Comparison of ENCODE assay signal across 10 cellular contexts in genomic region chr21:31282095-31282709, GRCh38.
DNase-seq lines count a peak whose midpoint lies in the region; ATAC-seq, FAIRE-seq and TF ChIP-seq lines count a peak whose summit lies in the region.
"Had no signal": no experiment of that assay in that cellular context is flagged by ENCODE, and none has a peak within 500 bp of the region (broad histone marks: within the 10 kb centered on the region; RNA-seq: fewer than 3 reads in every experiment).

No MANE protein-coding gene starts in this region.

- WGBS in liver, result 75% methylated on average over 9 of the region's 9 CpGs
- 42% methylated on average over 9 of the region's 9 CpGs for WGBS in HepG2 (ENCODE audit: low lambda C conversion rate)

- no peak for TF ChIP-seq CTCF in liver (IDR thresholded peaks at IDR 0.05; ENCODE audit: low read depth, low read length, missing input control)
- TF ChIP-seq CTCF in HepG2 (CRISPR knock-in tag; IDR thresholded peaks at IDR 0.05), result no peak
- TF ChIP-seq CTCF in astrocyte of the cerebellum (IDR thresholded peaks at IDR 0.05; ENCODE audit: low read depth, low read length, missing control alignments), result no peak
- no peak for TF ChIP-seq CTCF in keratinocyte (optimal IDR thresholded peaks at IDR 0.05 in 1 of 3, IDR thresholded peaks at IDR 0.05 in 1 of 3, conservative IDR thresholded peaks at IDR 0.05 in 1 of 3; ENCODE audit: extremely low read depth in 1 of 3, insufficient read depth in 2 of 3, low read length in 3 of 3)

- ATAC-seq in HepG2, result no peak
- ATAC-seq: WTC11 had no signal

- H3K4me1 ChIP-seq in liver (ENCODE audit: control insufficient read depth in 4 of 4, insufficient read depth in 4 of 4, low read length in 3 of 4), result no peaks in the 10 kb centered on the region
- no peaks in the 10 kb centered on the region for H3K4me1 ChIP-seq in HepG2 (ENCODE audit: insufficient read depth, low read length)
- H3K4me1 ChIP-seq in keratinocyte (ENCODE audit: control insufficient read depth, extremely low read depth, insufficient read depth, low read length), result peaks cover 21% of the 10 kb centered on the region

- TF ChIP-seq RAD21 in liver (IDR thresholded peaks at IDR 0.05) (no peak), HepG2 (CRISPR knock-in tag; IDR thresholded peaks at IDR 0.05) (no peak)

- POLR2A ChIA-PET in HepG2 (lab: Yijun Ruan, JAX), result no interaction called here

- H3K27me3 ChIP-seq in liver (ENCODE audit: control insufficient read depth in 4 of 4, insufficient read depth in 4 of 4, low read length in 3 of 4) (no peaks in the 10 kb centered on the region), HepG2 (ENCODE audit: control insufficient read depth in 1 of 2, insufficient read depth in 2 of 2, low read length in 2 of 2) (no peaks in the 10 kb centered on the region), keratinocyte (ENCODE audit: control insufficient read depth, extremely low read depth, insufficient read depth, low read length) (no peaks in the 10 kb centered on the region)

- H2AFZ ChIP-seq in HepG2 (ENCODE audit: low read length) (no peak overlapping the region), keratinocyte (ENCODE audit: control insufficient read depth, low read length) (no peak overlapping the region)

- H3K27ac ChIP-seq in liver (ENCODE audit: low read depth in 1 of 2, low read length in 2 of 2) (no peak overlapping the region), HepG2 (ENCODE audit: extremely low read length, insufficient read depth, low read length) (no peak overlapping the region), keratinocyte (ENCODE audit: control insufficient read depth, insufficient read depth, low read length) (no peak overlapping the region)

- in situ Hi-C loops in HepG2 (cut with HindIII; ENCODE audit: extremely low pct_ligation_motif_present, low pct_unique_long_range_greater_than_20kb), result no loop called here
- in situ Hi-C loops in astrocyte of the cerebellum (cut with HindIII; ENCODE audit: low sequenced_read_pairs), result no loop called here

- dilution Hi-C loops in keratinocyte (cut with MboI; ENCODE audit: extremely low pct_ligation_motif_present, low sequenced_read_pairs), result no loop called here

- H3K79me2 ChIP-seq in HepG2 (ENCODE audit: insufficient read depth, low read length) (no peaks in the 10 kb centered on the region), keratinocyte (ENCODE audit: control insufficient read depth, insufficient read depth, low read length) (no peaks in the 10 kb centered on the region)

- CTCF ChIA-PET in HepG2 (lab: Yijun Ruan, JAX; ENCODE audit: low intra/inter-chr PET ratio, low total read pairs), result no interaction called here

- FAIRE-seq in HepG2 (lab: Jason Lieb, UNC), result no peak
- FAIRE-seq in keratinocyte (lab: Jason Lieb, UNC), result peak; percentile 49
- FAIRE-seq in GM19239 (lab: Jason Lieb, UNC), result no peak

- H3K36me3 ChIP-seq in liver (ENCODE audit: control insufficient read depth in 4 of 4, insufficient read depth in 3 of 4, low read depth in 1 of 4, low read length in 3 of 4) (no peaks in the 10 kb centered on the region), HepG2 (replicated peaks in 1 of 2; ENCODE audit: control insufficient read depth in 1 of 2, insufficient read depth in 2 of 2, low read length in 2 of 2) (no peaks in the 10 kb centered on the region), keratinocyte (ENCODE audit: control insufficient read depth in 2 of 2, extremely low read depth in 1 of 2, insufficient read depth in 2 of 2, low read length in 2 of 2) (no peaks in the 10 kb centered on the region)

- no peak for TF ChIP-seq POLR2A in HepG2 (IDR thresholded peaks at IDR 0.05; ENCODE audit: insufficient read depth in 1 of 2, low read depth in 2 of 2, low read length in 2 of 2)

- BruUV-seq in HepG2 (replicated peaks; lab: Mats Ljungman, UMichigan), result no TSS peak

- no peaks in the 10 kb centered on the region for H3K27me3 Mint-ChIP-seq in activated T-helper 2 cell treated with anti-CD3 and anti-CD28 coated beads, Interferon-gamma antibody, Interleukin-2, Interleukin-4, amounts not matched to agents 10 μg/mL and 5 μg/mL and 100 μg/mL, durations not matched to agents 14 hours and 24 hours and 36 hours (ENCODE audit: low read depth)

- H3K27ac Mint-ChIP-seq in activated T-helper 2 cell treated with anti-CD3 and anti-CD28 coated beads, Interferon-gamma antibody, Interleukin-2, Interleukin-4, amounts not matched to agents 10 μg/mL and 5 μg/mL and 100 μg/mL, durations not matched to agents 14 hours and 24 hours and 36 hours, result no peak overlapping the region
- H3K27ac Mint-ChIP-seq: WTC11 had no signal

- H3K36me3 Mint-ChIP-seq in activated T-helper 2 cell treated with anti-CD3 and anti-CD28 coated beads, Interferon-gamma antibody, Interleukin-2, Interleukin-4, amounts not matched to agents 10 μg/mL and 5 μg/mL and 100 μg/mL, durations not matched to agents 14 hours and 24 hours and 36 hours (ENCODE audit: low read depth), result no peaks in the 10 kb centered on the region
- H3K36me3 Mint-ChIP-seq: WTC11 had no signal

- intact Hi-C loops in HepG2 (cut with micrococcal nuclease; ENCODE audit: unreplicated experiment) (loop anchor here (5.0 kb wide), 1 partner anchor 60 kb away; no protein-coding TSS in a partner anchor), head of caudate nucleus (cut with DNase I) (no loop called here)
- intact Hi-C loops in activated T-helper 2 cell treated with anti-CD3 and anti-CD28 coated beads, Interferon-gamma antibody, Interleukin-2, Interleukin-4, amounts not matched to agents 10 μg/mL and 5 μg/mL and 100 μg/mL, durations not matched to agents 14 hours and 24 hours and 36 hours (cut with micrococcal nuclease), result no loop called here

- H3K4me1 Mint-ChIP-seq in activated T-helper 2 cell treated with anti-CD3 and anti-CD28 coated beads, Interferon-gamma antibody, Interleukin-2, Interleukin-4, amounts not matched to agents 10 μg/mL and 5 μg/mL and 100 μg/mL, durations not matched to agents 14 hours and 24 hours and 36 hours (ENCODE audit: low read depth), result peaks cover 8% of the 10 kb centered on the region

- no peaks in the 10 kb centered on the region for H3K9me1 ChIP-seq in keratinocyte (ENCODE audit: control insufficient read depth, extremely low read depth, insufficient read depth, low read length)

- H4K20me1 ChIP-seq in HepG2 (ENCODE audit: insufficient read depth, low read length) (no peaks in the 10 kb centered on the region), keratinocyte (ENCODE audit: control insufficient read depth, extremely low read depth, insufficient read depth, low read length) (no peaks in the 10 kb centered on the region)

- H3K9me3 ChIP-seq in liver (ENCODE audit: control insufficient read depth in 4 of 4, low read length in 3 of 4) (no peaks in the 10 kb centered on the region), HepG2 (ENCODE audit: low read length) (peaks cover 9% of the 10 kb centered on the region; the same call in 1 of the 2 replicates), keratinocyte (ENCODE audit: control insufficient read depth, low read depth, low read length) (no peaks in the 10 kb centered on the region)

- TF ChIP-seq EP300 in HepG2 (IDR thresholded peaks at IDR 0.05; ENCODE audit: low read depth in 2 of 2, low read length in 2 of 2) (no peak), HepG2 (CRISPR knock-in tag; IDR thresholded peaks at IDR 0.05; ENCODE audit: borderline replicate concordance) (no peak)

- DNase-seq in HepG2 (ENCODE audit: low spot score) (no peak), astrocyte of the cerebellum (ENCODE audit: low read depth) (peak; percentile 82), keratinocyte (ENCODE audit: low read depth, low spot score) (no peak), head of caudate nucleus (no peak), iPS-NIHi7 (ENCODE audit: extremely low spot score) (no peak), GM19239 (ENCODE audit: insufficient read length, low spot score) (no peak)
- no peak for DNase-seq in activated T-helper 2 cell treated with anti-CD3 and anti-CD28 coated beads, Interferon-gamma antibody, Interleukin-2, Interleukin-4, amounts not matched to agents 10 μg/mL and 5 μg/mL and 100 μg/mL, durations not matched to agents 14 hours and 24 hours and 36 hours (ENCODE audit: low spot score)
- DNase-seq: NCI-H2029 treated with DMSO at 0.1 percent for 48 hours had no signal

- peaks cover under 1% of the 10 kb centered on the region for H3K9me3 Mint-ChIP-seq in activated T-helper 2 cell treated with anti-CD3 and anti-CD28 coated beads, Interferon-gamma antibody, Interleukin-2, Interleukin-4, amounts not matched to agents 10 μg/mL and 5 μg/mL and 100 μg/mL, durations not matched to agents 14 hours and 24 hours and 36 hours

- H3K4me2 ChIP-seq in HepG2 (ENCODE audit: low read depth, low read length) (no peak overlapping the region), keratinocyte (ENCODE audit: control insufficient read depth, extremely low read depth, insufficient read depth, low read depth, low read length) (no peak overlapping the region)

- no peak overlapping the region for H3K4me3 Mint-ChIP-seq in activated T-helper 2 cell treated with anti-CD3 and anti-CD28 coated beads, Interferon-gamma antibody, Interleukin-2, Interleukin-4, amounts not matched to agents 10 μg/mL and 5 μg/mL and 100 μg/mL, durations not matched to agents 14 hours and 24 hours and 36 hours (ENCODE audit: low read depth)
- H3K4me3 Mint-ChIP-seq: WTC11 had no signal

- H3K4me3 ChIP-seq in liver (ENCODE audit: low read depth in 1 of 3, low read length in 3 of 3) (no peak overlapping the region), HepG2 (replicated peaks in 1 of 3; ENCODE audit: insufficient read depth in 1 of 3, low read depth in 2 of 3, low read length in 3 of 3) (no peak overlapping the region), astrocyte of the cerebellum (ENCODE audit: low read depth, low read length) (no peak overlapping the region), keratinocyte (ENCODE audit: control insufficient read depth in 2 of 3, extremely low read depth in 1 of 3, insufficient read depth in 2 of 3, low read depth in 1 of 3, low read length in 3 of 3) (no peak overlapping the region)

- no peak overlapping the region for H3K9ac ChIP-seq in liver (ENCODE audit: low read depth in 1 of 2, low read length in 2 of 2)
- H3K9ac ChIP-seq in HepG2 (ENCODE audit: insufficient read depth, low read depth, low read length), result no peak overlapping the region
- H3K9ac ChIP-seq in keratinocyte (ENCODE audit: control insufficient read depth, extremely low read depth, insufficient read depth, low read length), result no peak overlapping the region

TF ChIP-seq in liver, 16 proteins besides CTCF, POLR2A, EP300 and RAD21:
- TF ChIP-seq FOXA2 (IDR thresholded peaks at IDR 0.05) (no peak), NR2F2 (IDR thresholded peaks at IDR 0.05) (peak; percentile 39)

TF ChIP-seq in HepG2, 621 proteins besides CTCF, POLR2A, EP300 and RAD21 (continues in another document):
- no peak for TF ChIP-seq REPIN1 (CRISPR knock-in tag; IDR thresholded peaks at IDR 0.05; ENCODE audit: borderline replicate concordance, low read depth)
- no peak for TF ChIP-seq ZNF724P (CRISPR knock-in tag; IDR thresholded peaks at IDR 0.05; ENCODE audit: borderline replicate concordance)
- no peak for TF ChIP-seq ATF7-NPFF (CRISPR knock-in tag; IDR thresholded peaks at IDR 0.05; ENCODE audit: low read depth)
- TF ChIP-seq U2AF2 (IDR thresholded peaks at IDR 0.05; ENCODE audit: low read depth, low read length), result no peak
- TF ChIP-seq ZNF749 (CRISPR knock-in tag; IDR thresholded peaks at IDR 0.05; ENCODE audit: borderline replicate concordance), result no peak
- no peak for TF ChIP-seq ZFP41 (CRISPR knock-in tag; IDR thresholded peaks at IDR 0.05; ENCODE audit: borderline replicate concordance)
- TF ChIP-seq ZFY (CRISPR knock-in tag; IDR thresholded peaks at IDR 0.05), result no peak
